ENCODE assay signal across 17 cellular contexts in the genomic region with DNA sequence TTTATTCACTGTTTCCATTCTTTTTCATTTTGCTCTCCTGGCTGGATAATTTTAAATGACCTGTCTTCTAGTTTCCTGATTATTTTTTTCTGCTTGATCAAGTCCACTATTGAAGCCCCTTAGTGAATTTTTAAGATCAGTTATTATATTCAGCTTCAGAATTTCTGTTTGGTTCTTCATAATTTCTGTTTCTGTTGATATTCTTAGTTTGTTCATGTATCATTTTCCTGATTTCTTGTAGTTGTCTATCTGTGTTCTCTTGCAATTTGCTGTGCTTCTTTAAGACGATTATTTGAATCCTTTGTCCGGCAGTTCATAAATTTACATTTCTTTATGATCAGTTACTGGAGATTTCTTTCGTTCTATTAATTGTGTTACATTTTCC.
DNase-seq lines count a peak whose midpoint lies in the region.
"Had no signal": no experiment of that assay in that cellular context is flagged by ENCODE, and none has a peak within 500 bp of the region (broad histone marks: within the 10 kb centered on the region; RNA-seq: fewer than 3 reads in every experiment).

No MANE protein-coding gene starts in this region.

- intact Hi-C loops in activated CD4-positive, alpha-beta T cell treated with anti-CD3 and anti-CD28 coated beads, Interleukin-2, amount 10 ng/mL, durations not matched to agents 24 days and 14 days (cut with micrococcal nuclease), result loop anchor here (1.0 to 5.0 kb wide), 6 partner anchors 18 to 560 kb away; no protein-coding TSS in a partner anchor

- H2BK12ac ChIP-seq in neuronal stem cell (ENCODE audit: low read length), result no peak overlapping the region

- H3K14ac ChIP-seq in neuronal stem cell (ENCODE audit: low read length), result no peak overlapping the region

- peak overlapping the region; percentile 47 for H2AFZ ChIP-seq in neuronal stem cell (ENCODE audit: low read length)

- H3K9me3 ChIP-seq in HUES48 (ENCODE audit: control insufficient read depth, insufficient read depth, low read length), result no peaks in the 10 kb centered on the region
- H3K9me3 ChIP-seq in adipocyte (ENCODE audit: control insufficient read depth, low read length), result no peaks in the 10 kb centered on the region
- H3K9me3 ChIP-seq in neuronal stem cell (replicated peaks in 1 of 2; ENCODE audit: control insufficient read depth in 2 of 2, insufficient read depth in 1 of 2, low read depth in 1 of 2, low read length in 2 of 2), result no peaks in the 10 kb centered on the region
- H3K9me3 ChIP-seq: BLaER1, Peyer's patch, SJSA1, spleen had no signal

- H3K4me2 ChIP-seq in neuronal stem cell (ENCODE audit: insufficient read depth, low read length, poor library complexity, severe bottlenecking), result no peak overlapping the region

- H3K18ac ChIP-seq in neuronal stem cell (ENCODE audit: low read length), result no peak overlapping the region

- H2AK5ac ChIP-seq in neuronal stem cell (ENCODE audit: low read depth, low read length), result no peak overlapping the region

- H3K79me1 ChIP-seq in neuronal stem cell (ENCODE audit: low read depth, low read length), result no peaks in the 10 kb centered on the region

- H3K36me3 Mint-ChIP-seq in activated CD4-positive, alpha-beta T cell treated with anti-CD3 and anti-CD28 coated beads, Interleukin-2, amount 10 ng/mL, durations not matched to agents 24 days and 14 days (ENCODE audit: low read depth), result no peaks in the 10 kb centered on the region

- H3K23ac ChIP-seq in neuronal stem cell (ENCODE audit: low read depth, low read length, poor library complexity), result no peak overlapping the region

- no peak overlapping the region for H3K4ac ChIP-seq in neuronal stem cell (ENCODE audit: low read length)

- H4K8ac ChIP-seq in neuronal stem cell (ENCODE audit: low read depth, low read length), result no peak overlapping the region

- H3K4me3 ChIP-seq in HUES48 (ENCODE audit: low read depth, low read length), result no peak overlapping the region
- no peak overlapping the region for H3K4me3 ChIP-seq in adipocyte (ENCODE audit: low read length)
- no peak overlapping the region for H3K4me3 ChIP-seq in neuronal stem cell (ENCODE audit: low read length in 2 of 2)
- H3K4me3 ChIP-seq: BLaER1, cardiac muscle cell, heart right ventricle, left lung, Peyer's patch, SJSA1 had no signal

- peaks cover 36% of the 10 kb centered on the region for H3K4me1 Mint-ChIP-seq in activated CD4-positive, alpha-beta T cell treated with anti-CD3 and anti-CD28 coated beads, Interleukin-2, amount 10 ng/mL, durations not matched to agents 24 days and 14 days

- no peak overlapping the region for H3K4me3 Mint-ChIP-seq in activated CD4-positive, alpha-beta T cell treated with anti-CD3 and anti-CD28 coated beads, Interleukin-2, amount 10 ng/mL, durations not matched to agents 24 days and 14 days

- H2BK15ac ChIP-seq in neuronal stem cell (ENCODE audit: low read length), result no peak overlapping the region

- H3K27me3 Mint-ChIP-seq in activated CD4-positive, alpha-beta T cell treated with anti-CD3 and anti-CD28 coated beads, Interleukin-2, amount 10 ng/mL, durations not matched to agents 24 days and 14 days, result no peaks in the 10 kb centered on the region

- no CpG with 5 or more reads among the region's 3 CpGs for WGBS in neuronal stem cell (ENCODE audit: extremely low coverage in 2 of 2, insufficient read length in 2 of 2, insufficient replicate concordance in 1 of 2), 2 donors

- peak overlapping the region; percentile 12 for H3K27ac Mint-ChIP-seq in activated CD4-positive, alpha-beta T cell treated with anti-CD3 and anti-CD28 coated beads, Interleukin-2, amount 10 ng/mL, durations not matched to agents 24 days and 14 days

- H4K91ac ChIP-seq in neuronal stem cell (ENCODE audit: low read depth, low read length, poor library complexity), result no peak overlapping the region

- H3K36me3 ChIP-seq in HUES48 (ENCODE audit: control insufficient read depth, insufficient read depth, low read length), result no peaks in the 10 kb centered on the region
- no peaks in the 10 kb centered on the region for H3K36me3 ChIP-seq in adipocyte (ENCODE audit: control insufficient read depth, insufficient read depth, low read length, severe bottlenecking)
- no peaks in the 10 kb centered on the region for H3K36me3 ChIP-seq in neuronal stem cell (replicated peaks in 1 of 2; ENCODE audit: control insufficient read depth in 2 of 2, insufficient read depth in 2 of 2, low read length in 2 of 2)
- H3K36me3 ChIP-seq: BLaER1, cardiac muscle cell, heart right ventricle, left lung, Peyer's patch, spleen had no signal

- H2BK5ac ChIP-seq in neuronal stem cell (ENCODE audit: low read length), result no peak overlapping the region

- H2BK120ac ChIP-seq in neuronal stem cell (ENCODE audit: low read depth, low read length), result no peak overlapping the region

- H3K27ac ChIP-seq in HUES48 (ENCODE audit: low read depth, low read length), result peak overlapping the region; percentile 51
- no peak overlapping the region for H3K27ac ChIP-seq in neuronal stem cell (replicated peaks; ENCODE audit: low read length)
- H3K27ac ChIP-seq: BLaER1, cardiac muscle cell, heart right ventricle, left lung, VCaP had no signal

- H3K9me3 Mint-ChIP-seq in activated CD4-positive, alpha-beta T cell treated with anti-CD3 and anti-CD28 coated beads, Interleukin-2, amount 10 ng/mL, durations not matched to agents 24 days and 14 days, result no peaks in the 10 kb centered on the region

- no peak for DNase-seq in activated CD4-positive, alpha-beta T cell treated with anti-CD3 and anti-CD28 coated beads, Interleukin-2, amount 10 ng/mL, durations not matched to agents 24 days and 14 days
- DNase-seq in activated CD4-positive, alpha-beta T cell treated with anti-CD3 and anti-CD28 coated beads, Interleukin-2, amount 50 U/mL, for 1 hour, result no peak
- DNase-seq in adipocyte (ENCODE audit: low read depth), result no peak
- DNase-seq in neuronal stem cell (ENCODE audit: low spot score), result no peak
- no peak for DNase-seq in NCI-H128 (lab: John Stamatoyannopoulos, UW; ENCODE audit: unreplicated experiment)
- DNase-seq in GDM1 (lab: John Stamatoyannopoulos, UW), result no peak
- DNase-seq in KBM-7, result no peak
- DNase-seq: left lung, NCI-H446, spleen had no signal

- H3K9ac ChIP-seq in HUES48 (ENCODE audit: low read depth, low read length) (no peak overlapping the region), adipocyte (ENCODE audit: low read length) (peak overlapping the region; percentile 79), neuronal stem cell (ENCODE audit: low read depth, low read length, poor library complexity) (no peak overlapping the region)
- H3K9ac ChIP-seq: BLaER1 had no signal

- in situ Hi-C loops in KBM-7 (cut with MboI; ENCODE audit: low pct_unique_long_range_greater_than_20kb, low sequenced_read_pairs), result no loop called here

- H3K4me1 ChIP-seq in HUES48 (ENCODE audit: control insufficient read depth, insufficient read depth, low read length), result peaks cover 10% of the 10 kb centered on the region
- peaks cover 7% of the 10 kb centered on the region for H3K4me1 ChIP-seq in adipocyte (ENCODE audit: control insufficient read depth, insufficient read depth, low read length)
- H3K4me1 ChIP-seq in neuronal stem cell (ENCODE audit: control insufficient read depth in 2 of 2, insufficient read depth in 1 of 2, low read depth in 1 of 2, low read length in 2 of 2), result peaks cover 0 to 6% of the 10 kb centered on the region in 2 donors

- no peaks in the 10 kb centered on the region for H3K27me3 ChIP-seq in HUES48 (ENCODE audit: control insufficient read depth, insufficient read depth, low read length)
- H3K27me3 ChIP-seq in adipocyte (replicated peaks; ENCODE audit: control insufficient read depth, insufficient read depth, low read length), result no peaks in the 10 kb centered on the region
- no peaks in the 10 kb centered on the region for H3K27me3 ChIP-seq in neuronal stem cell (ENCODE audit: control insufficient read depth in 3 of 3, insufficient read depth in 3 of 3, low read depth in 1 of 3, low read length in 3 of 3)
- H3K27me3 ChIP-seq: BLaER1, cardiac muscle cell, heart right ventricle, left lung, Peyer's patch, SJSA1, spleen had no signal
